Comparison of ENCODE assay signal across 1 cellular context in the genomic region with DNA sequence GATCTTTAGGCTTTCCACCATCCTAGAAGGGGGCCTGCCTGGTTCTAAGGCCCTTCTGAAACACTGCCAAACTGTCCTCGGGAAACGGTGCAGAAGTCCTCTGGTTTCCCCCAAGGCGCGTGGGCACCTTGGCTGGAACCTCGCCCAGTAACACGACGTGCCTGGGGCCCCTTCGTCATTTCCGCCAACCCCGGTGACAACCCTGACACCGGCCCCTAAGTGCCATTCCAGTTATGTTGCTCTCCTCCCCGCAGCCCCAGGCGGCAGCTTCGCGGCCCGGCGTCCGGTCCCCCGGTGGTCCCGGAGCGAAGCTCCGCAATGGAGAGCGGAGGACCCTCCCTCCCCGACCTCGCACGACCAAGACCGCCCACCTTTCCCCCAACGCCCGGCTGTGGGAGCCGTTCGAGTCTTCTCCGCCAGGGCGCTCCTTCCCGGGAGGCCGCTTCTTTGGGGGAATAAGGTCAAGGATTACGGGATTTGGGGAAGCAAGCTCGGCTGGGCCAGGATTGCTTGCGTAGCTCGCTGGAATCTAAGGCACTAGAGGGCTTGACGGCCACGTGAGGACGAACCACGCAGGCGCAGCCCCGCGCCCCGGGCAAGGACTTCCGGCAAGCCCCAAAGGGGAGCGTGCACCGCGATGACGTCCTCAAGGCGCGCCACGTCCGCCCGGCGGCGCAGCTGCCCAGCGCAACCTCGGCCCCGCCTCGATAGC.
TF ChIP-seq lines count a peak whose summit lies in the region.

No MANE protein-coding gene starts in this region.

TF ChIP-seq in HEK293, 187 proteins besides CTCF, POLR2A, EP300 and RAD21 (continued from another document and continues in another):
- TF ChIP-seq ZNF37A (tag by site-specific recombination; IDR thresholded peaks at IDR 0.05) (no peak), ZNF670 (tag by site-specific recombination; IDR thresholded peaks at IDR 0.05; ENCODE audit: low read depth) (no peak), ZNF335 (tag by site-specific recombination; conservative IDR thresholded peaks at IDR 0.05) (peak; percentile 83), SP7 (tag by site-specific recombination; IDR thresholded peaks at IDR 0.05) (no peak), ZNF654 (tag by site-specific recombination; IDR thresholded peaks at IDR 0.05; ENCODE audit: low read depth) (no peak), ZNF514 (tag by site-specific recombination; IDR thresholded peaks at IDR 0.05) (no peak), ZSCAN23 (tag by site-specific recombination; IDR thresholded peaks at IDR 0.05) (no peak), RBAK (tag by site-specific recombination; IDR thresholded peaks at IDR 0.05) (no peak), ZFP69B (tag by site-specific recombination; IDR thresholded peaks at IDR 0.05) (no peak), ZIC2 (tag by site-specific recombination; IDR thresholded peaks at IDR 0.05) (no peak), PRDM1 (tag by site-specific recombination; IDR thresholded peaks at IDR 0.05) (no peak), REPIN1 (tag by site-specific recombination; IDR thresholded peaks at IDR 0.05; ENCODE audit: low read depth) (no peak), ZNF791 (tag by site-specific recombination; IDR thresholded peaks at IDR 0.05) (no peak), ZNF664 (tag by site-specific recombination; IDR thresholded peaks at IDR 0.05) (no peak), ZNF629 (tag by site-specific recombination; IDR thresholded peaks at IDR 0.05) (peak; percentile 84), ZNF140 (tag by site-specific recombination; IDR thresholded peaks at IDR 0.05) (no peak), ZNF223 (tag by site-specific recombination; IDR thresholded peaks at IDR 0.05) (no peak), KLF8 (tag by site-specific recombination; IDR thresholded peaks at IDR 0.05) (peak; percentile 83; the same call in 1 of the 2 replicates), ZFHX2 (tag by site-specific recombination; conservative IDR thresholded peaks at IDR 0.05) (peak; percentile 51)
- TF ChIP-seq, protein P1, sequence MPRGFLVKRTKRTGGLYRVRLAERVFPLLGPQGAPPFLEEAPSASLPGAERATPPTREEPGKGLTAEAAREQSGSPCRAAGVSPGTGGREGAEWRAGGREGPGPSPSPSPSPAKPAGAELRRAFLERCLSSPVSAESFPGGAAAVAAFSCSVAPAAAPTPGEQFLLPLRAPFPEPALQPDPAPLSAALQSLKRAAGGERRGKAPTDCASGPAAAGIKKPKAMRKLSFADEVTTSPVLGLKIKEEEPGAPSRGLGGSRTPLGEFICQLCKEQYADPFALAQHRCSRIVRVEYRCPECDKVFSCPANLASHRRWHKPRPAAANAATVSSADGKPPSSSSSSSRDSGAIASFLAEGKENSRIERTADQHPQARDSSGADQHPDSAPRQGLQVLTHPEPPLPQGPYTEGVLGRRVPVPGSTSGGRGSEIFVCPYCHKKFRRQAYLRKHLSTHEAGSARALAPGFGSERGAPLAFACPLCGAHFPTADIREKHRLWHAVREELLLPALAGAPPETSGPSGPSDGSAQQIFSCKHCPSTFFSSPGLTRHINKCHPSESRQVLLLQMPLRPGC (tag by site-specific recombination; IDR thresholded peaks at IDR 0.05): no peak
- TF ChIP-seq, protein P2, sequence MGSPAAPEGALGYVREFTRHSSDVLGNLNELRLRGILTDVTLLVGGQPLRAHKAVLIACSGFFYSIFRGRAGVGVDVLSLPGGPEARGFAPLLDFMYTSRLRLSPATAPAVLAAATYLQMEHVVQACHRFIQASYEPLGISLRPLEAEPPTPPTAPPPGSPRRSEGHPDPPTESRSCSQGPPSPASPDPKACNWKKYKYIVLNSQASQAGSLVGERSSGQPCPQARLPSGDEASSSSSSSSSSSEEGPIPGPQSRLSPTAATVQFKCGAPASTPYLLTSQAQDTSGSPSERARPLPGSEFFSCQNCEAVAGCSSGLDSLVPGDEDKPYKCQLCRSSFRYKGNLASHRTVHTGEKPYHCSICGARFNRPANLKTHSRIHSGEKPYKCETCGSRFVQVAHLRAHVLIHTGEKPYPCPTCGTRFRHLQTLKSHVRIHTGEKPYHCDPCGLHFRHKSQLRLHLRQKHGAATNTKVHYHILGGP (tag by site-specific recombination; IDR thresholded peaks at IDR 0.05): no peak
- TF ChIP-seq, protein P3, sequence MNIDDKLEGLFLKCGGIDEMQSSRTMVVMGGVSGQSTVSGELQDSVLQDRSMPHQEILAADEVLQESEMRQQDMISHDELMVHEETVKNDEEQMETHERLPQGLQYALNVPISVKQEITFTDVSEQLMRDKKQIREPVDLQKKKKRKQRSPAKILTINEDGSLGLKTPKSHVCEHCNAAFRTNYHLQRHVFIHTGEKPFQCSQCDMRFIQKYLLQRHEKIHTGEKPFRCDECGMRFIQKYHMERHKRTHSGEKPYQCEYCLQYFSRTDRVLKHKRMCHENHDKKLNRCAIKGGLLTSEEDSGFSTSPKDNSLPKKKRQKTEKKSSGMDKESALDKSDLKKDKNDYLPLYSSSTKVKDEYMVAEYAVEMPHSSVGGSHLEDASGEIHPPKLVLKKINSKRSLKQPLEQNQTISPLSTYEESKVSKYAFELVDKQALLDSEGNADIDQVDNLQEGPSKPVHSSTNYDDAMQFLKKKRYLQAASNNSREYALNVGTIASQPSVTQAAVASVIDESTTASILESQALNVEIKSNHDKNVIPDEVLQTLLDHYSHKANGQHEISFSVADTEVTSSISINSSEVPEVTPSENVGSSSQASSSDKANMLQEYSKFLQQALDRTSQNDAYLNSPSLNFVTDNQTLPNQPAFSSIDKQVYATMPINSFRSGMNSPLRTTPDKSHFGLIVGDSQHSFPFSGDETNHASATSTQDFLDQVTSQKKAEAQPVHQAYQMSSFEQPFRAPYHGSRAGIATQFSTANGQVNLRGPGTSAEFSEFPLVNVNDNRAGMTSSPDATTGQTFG (tag by site-specific recombination; IDR thresholded peaks at IDR 0.05; ENCODE audit: borderline replicate concordance): no peak
- TF ChIP-seq, protein P4, sequence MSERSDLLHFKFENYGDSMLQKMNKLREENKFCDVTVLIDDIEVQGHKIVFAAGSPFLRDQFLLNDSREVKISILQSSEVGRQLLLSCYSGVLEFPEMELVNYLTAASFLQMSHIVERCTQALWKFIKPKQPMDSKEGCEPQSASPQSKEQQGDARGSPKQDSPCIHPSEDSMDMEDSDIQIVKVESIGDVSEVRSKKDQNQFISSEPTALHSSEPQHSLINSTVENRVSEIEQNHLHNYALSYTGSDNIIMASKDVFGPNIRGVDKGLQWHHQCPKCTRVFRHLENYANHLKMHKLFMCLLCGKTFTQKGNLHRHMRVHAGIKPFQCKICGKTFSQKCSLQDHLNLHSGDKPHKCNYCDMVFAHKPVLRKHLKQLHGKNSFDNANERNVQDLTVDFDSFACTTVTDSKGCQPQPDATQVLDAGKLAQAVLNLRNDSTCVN (tag by site-specific recombination; optimal IDR thresholded peaks at IDR 0.05): no peak
- TF ChIP-seq, protein P5, sequence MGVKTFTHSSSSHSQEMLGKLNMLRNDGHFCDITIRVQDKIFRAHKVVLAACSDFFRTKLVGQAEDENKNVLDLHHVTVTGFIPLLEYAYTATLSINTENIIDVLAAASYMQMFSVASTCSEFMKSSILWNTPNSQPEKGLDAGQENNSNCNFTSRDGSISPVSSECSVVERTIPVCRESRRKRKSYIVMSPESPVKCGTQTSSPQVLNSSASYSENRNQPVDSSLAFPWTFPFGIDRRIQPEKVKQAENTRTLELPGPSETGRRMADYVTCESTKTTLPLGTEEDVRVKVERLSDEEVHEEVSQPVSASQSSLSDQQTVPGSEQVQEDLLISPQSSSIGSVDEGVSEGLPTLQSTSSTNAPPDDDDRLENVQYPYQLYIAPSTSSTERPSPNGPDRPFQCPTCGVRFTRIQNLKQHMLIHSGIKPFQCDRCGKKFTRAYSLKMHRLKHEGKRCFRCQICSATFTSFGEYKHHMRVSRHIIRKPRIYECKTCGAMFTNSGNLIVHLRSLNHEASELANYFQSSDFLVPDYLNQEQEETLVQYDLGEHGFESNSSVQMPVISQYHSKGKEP (tag by site-specific recombination; IDR thresholded peaks at IDR 0.05): no peak
- TF ChIP-seq, protein P6, sequence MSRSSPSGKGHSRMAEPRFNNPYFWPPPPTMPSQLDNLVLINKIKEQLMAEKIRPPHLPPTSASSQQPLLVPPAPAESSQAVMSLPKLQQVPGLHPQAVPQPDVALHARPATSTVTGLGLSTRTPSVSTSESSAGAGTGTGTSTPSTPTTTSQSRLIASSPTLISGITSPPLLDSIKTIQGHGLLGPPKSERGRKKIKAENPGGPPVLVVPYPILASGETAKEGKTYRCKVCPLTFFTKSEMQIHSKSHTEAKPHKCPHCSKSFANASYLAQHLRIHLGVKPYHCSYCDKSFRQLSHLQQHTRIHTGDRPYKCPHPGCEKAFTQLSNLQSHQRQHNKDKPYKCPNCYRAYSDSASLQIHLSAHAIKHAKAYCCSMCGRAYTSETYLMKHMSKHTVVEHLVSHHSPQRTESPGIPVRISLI (tag by site-specific recombination; IDR thresholded peaks at IDR 0.05): no peak
- TF ChIP-seq, protein P7, sequence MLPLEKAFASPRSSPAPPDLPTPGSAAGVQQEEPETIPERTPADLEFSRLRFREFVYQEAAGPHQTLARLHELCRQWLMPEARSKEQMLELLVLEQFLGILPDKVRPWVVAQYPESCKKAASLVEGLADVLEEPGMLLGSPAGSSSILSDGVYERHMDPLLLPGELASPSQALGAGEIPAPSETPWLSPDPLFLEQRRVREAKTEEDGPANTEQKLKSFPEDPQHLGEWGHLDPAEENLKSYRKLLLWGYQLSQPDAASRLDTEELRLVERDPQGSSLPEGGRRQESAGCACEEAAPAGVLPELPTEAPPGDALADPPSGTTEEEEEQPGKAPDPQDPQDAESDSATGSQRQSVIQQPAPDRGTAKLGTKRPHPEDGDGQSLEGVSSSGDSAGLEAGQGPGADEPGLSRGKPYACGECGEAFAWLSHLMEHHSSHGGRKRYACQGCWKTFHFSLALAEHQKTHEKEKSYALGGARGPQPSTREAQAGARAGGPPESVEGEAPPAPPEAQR (tag by site-specific recombination; IDR thresholded peaks at IDR 0.05): no peak
- TF ChIP-seq, protein P8, sequence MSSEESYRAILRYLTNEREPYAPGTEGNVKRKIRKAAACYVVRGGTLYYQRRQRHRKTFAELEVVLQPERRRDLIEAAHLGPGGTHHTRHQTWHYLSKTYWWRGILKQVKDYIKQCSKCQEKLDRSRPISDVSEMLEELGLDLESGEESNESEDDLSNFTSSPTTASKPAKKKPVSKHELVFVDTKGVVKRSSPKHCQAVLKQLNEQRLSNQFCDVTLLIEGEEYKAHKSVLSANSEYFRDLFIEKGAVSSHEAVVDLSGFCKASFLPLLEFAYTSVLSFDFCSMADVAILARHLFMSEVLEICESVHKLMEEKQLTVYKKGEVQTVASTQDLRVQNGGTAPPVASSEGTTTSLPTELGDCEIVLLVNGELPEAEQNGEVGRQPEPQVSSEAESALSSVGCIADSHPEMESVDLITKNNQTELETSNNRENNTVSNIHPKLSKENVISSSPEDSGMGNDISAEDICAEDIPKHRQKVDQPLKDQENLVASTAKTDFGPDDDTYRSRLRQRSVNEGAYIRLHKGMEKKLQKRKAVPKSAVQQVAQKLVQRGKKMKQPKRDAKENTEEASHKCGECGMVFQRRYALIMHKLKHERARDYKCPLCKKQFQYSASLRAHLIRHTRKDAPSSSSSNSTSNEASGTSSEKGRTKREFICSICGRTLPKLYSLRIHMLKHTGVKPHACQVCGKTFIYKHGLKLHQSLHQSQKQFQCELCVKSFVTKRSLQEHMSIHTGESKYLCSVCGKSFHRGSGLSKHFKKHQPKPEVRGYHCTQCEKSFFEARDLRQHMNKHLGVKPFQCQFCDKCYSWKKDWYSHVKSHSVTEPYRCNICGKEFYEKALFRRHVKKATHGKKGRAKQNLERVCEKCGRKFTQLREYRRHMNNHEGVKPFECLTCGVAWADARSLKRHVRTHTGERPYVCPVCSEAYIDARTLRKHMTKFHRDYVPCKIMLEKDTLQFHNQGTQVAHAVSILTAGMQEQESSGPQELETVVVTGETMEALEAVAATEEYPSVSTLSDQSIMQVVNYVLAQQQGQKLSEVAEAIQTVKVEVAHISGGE (tag by site-specific recombination; conservative IDR thresholded peaks at IDR 0.05; ENCODE audit: low read depth): peak; percentile 70
- TF ChIP-seq, protein P9, sequence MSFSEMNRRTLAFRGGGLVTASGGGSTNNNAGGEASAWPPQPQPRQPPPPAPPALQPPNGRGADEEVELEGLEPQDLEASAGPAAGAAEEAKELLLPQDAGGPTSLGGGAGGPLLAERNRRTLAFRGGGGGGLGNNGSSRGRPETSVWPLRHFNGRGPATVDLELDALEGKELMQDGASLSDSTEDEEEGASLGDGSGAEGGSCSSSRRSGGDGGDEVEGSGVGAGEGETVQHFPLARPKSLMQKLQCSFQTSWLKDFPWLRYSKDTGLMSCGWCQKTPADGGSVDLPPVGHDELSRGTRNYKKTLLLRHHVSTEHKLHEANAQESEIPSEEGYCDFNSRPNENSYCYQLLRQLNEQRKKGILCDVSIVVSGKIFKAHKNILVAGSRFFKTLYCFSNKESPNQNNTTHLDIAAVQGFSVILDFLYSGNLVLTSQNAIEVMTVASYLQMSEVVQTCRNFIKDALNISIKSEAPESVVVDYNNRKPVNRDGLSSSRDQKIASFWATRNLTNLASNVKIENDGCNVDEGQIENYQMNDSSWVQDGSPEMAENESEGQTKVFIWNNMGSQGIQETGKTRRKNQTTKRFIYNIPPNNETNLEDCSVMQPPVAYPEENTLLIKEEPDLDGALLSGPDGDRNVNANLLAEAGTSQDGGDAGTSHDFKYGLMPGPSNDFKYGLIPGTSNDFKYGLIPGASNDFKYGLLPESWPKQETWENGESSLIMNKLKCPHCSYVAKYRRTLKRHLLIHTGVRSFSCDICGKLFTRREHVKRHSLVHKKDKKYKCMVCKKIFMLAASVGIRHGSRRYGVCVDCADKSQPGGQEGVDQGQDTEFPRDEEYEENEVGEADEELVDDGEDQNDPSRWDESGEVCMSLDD (tag by site-specific recombination; IDR thresholded peaks at IDR 0.05): peak; percentile 45
- TF ChIP-seq, protein P10, sequence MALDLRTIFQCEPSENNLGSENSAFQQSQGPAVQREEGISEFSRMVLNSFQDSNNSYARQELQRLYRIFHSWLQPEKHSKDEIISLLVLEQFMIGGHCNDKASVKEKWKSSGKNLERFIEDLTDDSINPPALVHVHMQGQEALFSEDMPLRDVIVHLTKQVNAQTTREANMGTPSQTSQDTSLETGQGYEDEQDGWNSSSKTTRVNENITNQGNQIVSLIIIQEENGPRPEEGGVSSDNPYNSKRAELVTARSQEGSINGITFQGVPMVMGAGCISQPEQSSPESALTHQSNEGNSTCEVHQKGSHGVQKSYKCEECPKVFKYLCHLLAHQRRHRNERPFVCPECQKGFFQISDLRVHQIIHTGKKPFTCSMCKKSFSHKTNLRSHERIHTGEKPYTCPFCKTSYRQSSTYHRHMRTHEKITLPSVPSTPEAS (tag by site-specific recombination; IDR thresholded peaks at IDR 0.05): no peak
- TF ChIP-seq, protein P11, sequence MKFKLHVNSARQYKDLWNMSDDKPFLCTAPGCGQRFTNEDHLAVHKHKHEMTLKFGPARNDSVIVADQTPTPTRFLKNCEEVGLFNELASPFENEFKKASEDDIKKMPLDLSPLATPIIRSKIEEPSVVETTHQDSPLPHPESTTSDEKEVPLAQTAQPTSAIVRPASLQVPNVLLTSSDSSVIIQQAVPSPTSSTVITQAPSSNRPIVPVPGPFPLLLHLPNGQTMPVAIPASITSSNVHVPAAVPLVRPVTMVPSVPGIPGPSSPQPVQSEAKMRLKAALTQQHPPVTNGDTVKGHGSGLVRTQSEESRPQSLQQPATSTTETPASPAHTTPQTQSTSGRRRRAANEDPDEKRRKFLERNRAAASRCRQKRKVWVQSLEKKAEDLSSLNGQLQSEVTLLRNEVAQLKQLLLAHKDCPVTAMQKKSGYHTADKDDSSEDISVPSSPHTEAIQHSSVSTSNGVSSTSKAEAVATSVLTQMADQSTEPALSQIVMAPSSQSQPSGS (tag by site-specific recombination; IDR thresholded peaks at IDR 0.05; ENCODE audit: low read depth): no peak
